23 cellular contexts compared by ENCODE assay signal in the genomic region with DNA sequence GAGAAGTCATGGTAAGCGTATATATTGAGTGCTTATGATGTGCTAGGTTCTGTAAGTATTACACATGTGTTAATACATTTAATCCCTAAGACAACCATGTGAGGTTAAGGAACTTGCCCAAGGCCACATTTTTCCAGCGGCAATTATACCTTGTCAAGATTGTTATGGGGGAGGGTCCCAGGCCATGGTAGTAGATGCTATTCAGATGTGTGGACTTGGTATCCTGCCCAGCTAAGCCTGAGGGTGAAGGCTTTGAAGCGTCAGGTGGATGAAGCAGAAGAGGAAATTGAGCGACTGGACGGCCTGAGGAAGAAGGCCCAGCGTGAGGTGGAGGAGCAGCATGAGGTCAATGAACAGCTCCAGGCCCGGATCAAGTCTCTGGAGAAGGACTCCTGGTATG. TPM values are rescaled to one million over a fixed set of nuclear protein-coding genes. Genes with fewer than 3 reads are reported as not detected.
DNase-seq lines count a peak whose midpoint lies in the region; ATAC-seq and TF ChIP-seq lines count a peak whose summit lies in the region.
"Had no signal": no experiment of that assay in that cellular context is flagged by ENCODE, and none has a peak within 500 bp of the region (broad histone marks: within the 10 kb centered on the region; RNA-seq: fewer than 3 reads in every experiment).

No MANE protein-coding gene starts in this region.

- BruUV-seq in PC-3 (replicated peaks; lab: Mats Ljungman, UMichigan), result no TSS peak

- peaks cover 45% of the 10 kb centered on the region for H3K4me1 ChIP-seq in PC-3 (ENCODE audit: insufficient read depth, low read length)
- H3K4me1 ChIP-seq in osteoblast (ENCODE audit: insufficient read depth, low read length), result peaks cover 44% of the 10 kb centered on the region
- H3K4me1 ChIP-seq: psoas muscle had no signal

- H3K27me3 ChIP-seq in AG04450 (ENCODE audit: control insufficient read depth, insufficient read depth, low read length) (no peaks in the 10 kb centered on the region), PC-3 (ENCODE audit: low read length) (no peaks in the 10 kb centered on the region), osteoblast (ENCODE audit: insufficient read depth, low read length) (no peaks in the 10 kb centered on the region)
- H3K27me3 ChIP-seq: heart left ventricle, thyroid gland had no signal

- no peak overlapping the region for H3K4me3 ChIP-seq in AG04450 (ENCODE audit: low read depth, low read length)
- H3K4me3 ChIP-seq in PC-3 (ENCODE audit: low read length), result no peak overlapping the region
- H3K4me3 ChIP-seq in osteoblast (ENCODE audit: insufficient read depth, low read length), result no peak overlapping the region
- H3K4me3 ChIP-seq: BLaER1 treated with 17β-estradiol and CSF1 and Interleukin-3, amounts not matched to agents 10 nM and 100 nM; heart left ventricle; lower lobe of right lung; psoas muscle; skin epidermis; thyroid gland had no signal

- no peak for DNase-seq in AG04450 (ENCODE audit: low read depth, low spot score)
- no peak for DNase-seq in PC-3
- DNase-seq in epithelial cell of prostate (ENCODE audit: low read depth, low spot score), result no peak
- DNase-seq in osteoblast (ENCODE audit: insufficient read length, low spot score, missing footprints), result no peak
- no peak for DNase-seq in retina
- DNase-seq in nucleus accumbens (lab: John Stamatoyannopoulos, UW), result no peak
- DNase-seq in effector CD4-positive, alpha-beta T cell, result no peak
- DNase-seq: activated CD4-positive, alpha-beta T cell treated with anti-CD3 and anti-CD28 coated beads for 4 hours; activated gamma-delta T cell; activated naive CD8-positive, alpha-beta T cell treated with anti-CD3 and anti-CD28 coated beads, Interleukin-2, amount 10 ng/mL, durations not matched to agents 7 days and 5 days; DND-41; GOT3; heart left ventricle; Karpas-422; lower lobe of right lung; MV-4-11; psoas muscle; stimulated activated CD8-positive, alpha-beta memory T cell treated with anti-CD3 and anti-CD28 coated beads, Interleukin-4, amount 100 ng/mL, for 48 hours; stimulated activated naive CD8-positive, alpha-beta T cell treated with anti-CD3 and anti-CD28 coated beads, Interleukin-15, amount 100 ng/mL, for 72 hours; thyroid gland had no signal

- H2AFZ ChIP-seq in PC-3 (ENCODE audit: low read length) (no peak overlapping the region), osteoblast (ENCODE audit: low read length) (peak overlapping the region; percentile 58)

- H3K9me3 ChIP-seq in AG04450 (ENCODE audit: control insufficient read depth, insufficient read depth, low read length) (no peaks in the 10 kb centered on the region; the same call in 1 of the 2 replicates), PC-3 (ENCODE audit: low read length) (no peaks in the 10 kb centered on the region), osteoblast (ENCODE audit: low read depth, low read length) (no peaks in the 10 kb centered on the region)
- H3K9me3 ChIP-seq: heart left ventricle, lower lobe of right lung, psoas muscle, thyroid gland had no signal

- intact Hi-C loops in PC-3 (cut with micrococcal nuclease), result no loop called here

- CTCF ChIA-PET in AG04450 (lab: Charles Lee) (interaction anchor here (1.0 to 2.0 kb wide), 3 partner anchors 13 to 198 kb away, joined by 3 to 13 read pairs (median 3); no protein-coding TSS in a partner anchor), PC-3 (lab: Charles Lee) (interaction anchor here (0.7 to 1.0 kb wide), 3 partner anchors 100 to 300 kb away, joined by 3 to 5 read pairs (median 3); no protein-coding TSS in a partner anchor)

- H3F3A ChIP-seq in PC-3 (ENCODE audit: low read length, unreplicated experiment), result no peaks in the 10 kb centered on the region

- H3K36me3 ChIP-seq in PC-3 (ENCODE audit: low read depth, low read length), result peaks cover 23% of the 10 kb centered on the region; the same call in 1 of the 2 replicates
- H3K36me3 ChIP-seq in osteoblast (ENCODE audit: insufficient read depth, low read length), result no peaks in the 10 kb centered on the region
- H3K36me3 ChIP-seq: heart left ventricle, thyroid gland had no signal

- no peaks in the 10 kb centered on the region for H3K9me2 ChIP-seq in PC-3 (replicated peaks; ENCODE audit: low read length)

- no peak for ATAC-seq in PC-3
- ATAC-seq: heart left ventricle; lower lobe of right lung; psoas muscle; stimulated activated naive CD8-positive, alpha-beta T cell treated with anti-CD3 and anti-CD28 coated beads, Interleukin-15, amount 100 ng/mL, for 72 hours had no signal

- H3K9ac ChIP-seq in PC-3 (ENCODE audit: low read length), result no peak overlapping the region
- H3K9ac ChIP-seq: BLaER1 treated with 17β-estradiol and CSF1 and Interleukin-3, amounts not matched to agents 10 nM and 100 nM had no signal

- peak overlapping the region; percentile 89 for H3K27ac ChIP-seq in AG04450 (ENCODE audit: low read depth, low read length)
- H3K27ac ChIP-seq in PC-3 (ENCODE audit: low read length), result peak overlapping the region; percentile 29; the same call in 1 of the 2 replicates
- peak overlapping the region; percentile 81 for H3K27ac ChIP-seq in epithelial cell of prostate
- H3K27ac ChIP-seq in osteoblast (ENCODE audit: low read depth, low read length), result peak overlapping the region; percentile 90
- H3K27ac ChIP-seq: BLaER1 treated with 17β-estradiol and CSF1 and Interleukin-3, amounts not matched to agents 10 nM and 100 nM; heart left ventricle; lower lobe of right lung; psoas muscle; thyroid gland had no signal

- TF ChIP-seq CTCF in AG04450 (IDR thresholded peaks at IDR 0.05; ENCODE audit: low read depth, low read length) (no peak), PC-3 (conservative IDR thresholded peaks at IDR 0.05; ENCODE audit: low read depth, low read length) (no peak), osteoblast (IDR thresholded peaks at IDR 0.05; ENCODE audit: extremely low read depth, low read depth, low read length) (no peak)

- POLR2A ChIA-PET in AG04450 (lab: Yijun Ruan, JAX) (interaction anchor here (0.6 to 1.3 kb wide), 6 partner anchors 11 to 341 kb away, joined by 3 to 12 read pairs (median 4); no protein-coding TSS in a partner anchor), PC-3 (lab: Charles Lee; ENCODE audit: unreplicated experiment) (interaction anchor here (0.6 kb wide), 1 partner anchor 33 kb away, joined by 5 read pairs; no protein-coding TSS in a partner anchor)

- peaks cover 12% of the 10 kb centered on the region for H3K79me2 ChIP-seq in PC-3 (ENCODE audit: low read length)
- H3K79me2 ChIP-seq in osteoblast (ENCODE audit: insufficient read depth, low read length), result peaks cover 11% of the 10 kb centered on the region

- H4K20me1 ChIP-seq in PC-3 (ENCODE audit: low read length), result peaks cover 11% of the 10 kb centered on the region
- peaks cover 3% of the 10 kb centered on the region for H4K20me1 ChIP-seq in osteoblast (ENCODE audit: insufficient read depth, low read length)

- H3K4me2 ChIP-seq in PC-3 (ENCODE audit: low read length), result peak overlapping the region; percentile 54
- H3K4me2 ChIP-seq in osteoblast (ENCODE audit: insufficient read depth, low read length), result peak overlapping the region; percentile 33
- H3K4me2 ChIP-seq: BLaER1 treated with 17β-estradiol and CSF1 and Interleukin-3, amounts not matched to agents 10 nM and 100 nM had no signal

RNA-seq across cellular contexts. Expression of gene TUFT1, which starts 3.6 kb away (rescaled TPM):
- polyA plus RNA-seq in AG04450 (2011; rRNA removed), result 21.9 and 23.9 TPM in 2 replicates
- 18.3 and 22.3 TPM in 2 replicates for polyA minus RNA-seq in AG04450 (2011; rRNA and poly(A)+ RNA removed)
- 33.9 and 46.9 TPM in 2 replicates for total RNA-seq in PC-3 (2014; rRNA removed)
- 12.7 and 16.3 TPM in 2 replicates for total RNA-seq in osteoblast

RNA-seq across cellular contexts. Expression of gene CGN, which starts 25.3 kb away (rescaled TPM):
- 0.26 and 0.31 TPM in 2 replicates for polyA plus RNA-seq in AG04450 (2011; rRNA removed)
- 0.43 and 0.83 TPM in 2 replicates for polyA minus RNA-seq in AG04450 (2011; rRNA and poly(A)+ RNA removed)
- total RNA-seq in PC-3 (2014; rRNA removed) (13.3 and 20.1 TPM in 2 replicates), osteoblast (not detected in 2 replicates)
- total RNA-seq: fibroblast of villous mesenchyme had no signal

Comparison
In these comparisons a context has a peak if more than half of its experiments do, and no peak if none do; other contexts are left out.
1. H3K27ac ChIP-seq: peak in every context shown above with its lines; median percentile 90 in osteoblast; 89 in AG04450; 81 in epithelial cell of prostate; 29 in PC-3.
2. RNA of gene CGN, which starts 25.3 kb away (total RNA-seq): 13.3 to 20.1 TPM in PC-3; not detected in osteoblast; every median in the first group is over 10 times any median in the second.